In the genomic region with DNA sequence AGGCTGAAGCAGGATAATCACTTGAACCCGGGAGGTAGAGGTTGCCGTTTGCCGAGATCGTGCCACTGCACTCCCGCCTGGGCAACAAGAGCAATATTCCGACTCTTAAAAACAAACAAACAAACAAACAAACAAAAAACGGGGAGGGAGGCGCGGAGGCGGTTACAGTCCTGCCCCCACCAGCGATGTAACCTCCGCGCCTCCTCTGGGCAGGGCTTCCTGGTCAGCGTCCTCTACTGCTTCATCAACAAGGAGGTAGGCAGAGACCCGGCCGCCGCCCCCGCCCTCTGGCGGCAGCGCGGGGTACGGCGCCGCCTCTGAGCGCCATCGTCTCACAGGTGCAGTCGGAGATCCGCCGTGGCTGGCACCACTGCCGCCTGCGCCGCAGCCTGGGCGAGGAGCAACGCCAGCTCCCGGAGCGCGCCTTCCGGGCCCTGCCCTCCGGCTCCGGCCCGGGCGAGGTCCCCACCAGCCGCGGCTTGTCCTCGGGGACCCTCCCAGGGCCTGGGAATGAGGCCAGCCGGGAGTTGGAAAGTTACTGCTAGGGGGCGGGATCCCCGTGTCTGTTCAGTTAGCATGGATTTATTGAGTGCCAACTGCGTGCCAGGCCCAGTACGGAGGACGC, we compare ENCODE assay signal across 8 cellular contexts. TPM values are rescaled to one million over a fixed set of nuclear protein-coding genes. Genes with fewer than 3 reads are reported as not detected.
DNase-seq lines count a peak whose midpoint lies in the region; ATAC-seq and TF ChIP-seq lines count a peak whose summit lies in the region.

No MANE protein-coding gene starts in this region.

- dilution Hi-C loops in IMR-90 (cut with HindIII; ENCODE audit: low sequenced_read_pairs, unreplicated experiment), result no loop called here

- no peak overlapping the region for H3K23ac ChIP-seq in IMR-90 (ENCODE audit: low read depth, low read length)

- H2BK5ac ChIP-seq in IMR-90 (ENCODE audit: low read depth, low read length, poor library complexity, severe bottlenecking), result no peak overlapping the region

- H3K4me2 ChIP-seq in IMR-90 (ENCODE audit: low read depth, low read length) (peak overlapping the region; percentile 86), OCI-LY1 (ENCODE audit: low read length) (peak overlapping the region; percentile 76)

- H3K27me3 ChIP-seq in IMR-90 (ENCODE audit: control insufficient read depth, insufficient read depth, low read length), result peaks cover 11% of the 10 kb centered on the region
- H3K27me3 ChIP-seq in OCI-LY1 (ENCODE audit: insufficient read depth, low read length), result no peaks in the 10 kb centered on the region
- H3K27me3 ChIP-seq in mucosa of rectum (ENCODE audit: control insufficient read depth in 2 of 2, insufficient read depth in 2 of 2, low read length in 2 of 2), result peaks cover 0 to 8% of the 10 kb centered on the region in 2 donors

- H3K56ac ChIP-seq in IMR-90 (ENCODE audit: extremely low read depth, insufficient read depth, low read length), result no peak overlapping the region

- H2AFZ ChIP-seq in IMR-90 (replicated peaks; ENCODE audit: low read length, poor library complexity) (peak overlapping the region; percentile 95), OCI-LY1 (ENCODE audit: low read length) (no peak overlapping the region)

- H4K20me1 ChIP-seq in IMR-90 (ENCODE audit: insufficient read depth, low read length) (no peaks in the 10 kb centered on the region), OCI-LY1 (ENCODE audit: insufficient read depth, low read length) (no peaks in the 10 kb centered on the region)

- no peak overlapping the region for H2BK20ac ChIP-seq in IMR-90 (ENCODE audit: low read depth, low read length)

- H3K4me3 ChIP-seq in IMR-90 (ENCODE audit: insufficient read depth, low read depth, low read length) (peak overlapping the region; percentile 37), OCI-LY1 (ENCODE audit: low read depth, low read length, poor library complexity, severe bottlenecking) (peak overlapping the region; percentile 53), epithelial cell of proximal tubule (ENCODE audit: low read depth, low read length) (peak overlapping the region; percentile 54), mucosa of rectum (ENCODE audit: low read length in 2 of 2) (peak overlapping the region; percentile 43 to 63)

- no peak overlapping the region for H3K18ac ChIP-seq in IMR-90 (ENCODE audit: low read depth, low read length)

- no peak overlapping the region for H4K5ac ChIP-seq in IMR-90 (ENCODE audit: low read depth, low read length)

- peak; percentile 75 for TF ChIP-seq RAD21 in IMR-90 (IDR thresholded peaks at IDR 0.05; ENCODE audit: low read length)

- H3K79me1 ChIP-seq in IMR-90 (ENCODE audit: low read depth in 1 of 2, low read length in 2 of 2), result peaks cover 0 to 3% of the 10 kb centered on the region in 2 experiments; a peak in 1 of 4 replicates

- no peaks in the 10 kb centered on the region for H3F3A ChIP-seq in OCI-LY1 (ENCODE audit: insufficient read depth, low read length)

- H3K36me3 ChIP-seq in IMR-90 (ENCODE audit: control insufficient read depth, insufficient read depth, low read length) (peaks cover 20% of the 10 kb centered on the region), OCI-LY1 (ENCODE audit: insufficient read depth, low read length) (peaks cover 31% of the 10 kb centered on the region), mucosa of rectum (ENCODE audit: control insufficient read depth in 2 of 2, insufficient read depth in 2 of 2, low read length in 2 of 2) (peaks cover 0 to 16% of the 10 kb centered on the region in 2 donors)

- 0 out of 2 replicates have a peak overlapping the region, but pooled peaks have one; percentile 66 for H3K14ac ChIP-seq in IMR-90 (replicated peaks; ENCODE audit: low read depth, low read length)

- in situ Hi-C loops in IMR-90 (cut with MboI; ENCODE audit: low sequenced_read_pairs), result no loop called here

- H4K8ac ChIP-seq in IMR-90 (ENCODE audit: low read depth in 2 of 2, low read length in 2 of 2), result peak overlapping the region in 1 of 2 experiments; percentile 96; a peak in 2 of 4 replicates

- no peak overlapping the region for H2BK15ac ChIP-seq in IMR-90 (ENCODE audit: low read depth, low read length)

- H3K4me1 ChIP-seq in IMR-90 (ENCODE audit: control insufficient read depth, insufficient read depth, low read length), result peaks cover 6% of the 10 kb centered on the region; the same call in 1 of the 2 replicates
- peaks cover 29% of the 10 kb centered on the region for H3K4me1 ChIP-seq in OCI-LY1 (ENCODE audit: insufficient read depth, low read length, severe bottlenecking)
- peaks cover 13 to 15% of the 10 kb centered on the region in 2 donors for H3K4me1 ChIP-seq in mucosa of rectum (ENCODE audit: control insufficient read depth in 2 of 2, insufficient read depth in 2 of 2, low read length in 2 of 2)

- H3K9me2 ChIP-seq in OCI-LY1 (ENCODE audit: low read depth, low read length), result no peaks in the 10 kb centered on the region

- H3K9me3 ChIP-seq in IMR-90 (ENCODE audit: control insufficient read depth, insufficient read depth, low read length) (no peaks in the 10 kb centered on the region), OCI-LY1 (ENCODE audit: low read length) (no peaks in the 10 kb centered on the region), mucosa of rectum (ENCODE audit: control insufficient read depth in 2 of 2, low read length in 2 of 2) (no peaks in the 10 kb centered on the region)

- H3K9ac ChIP-seq in IMR-90 (ENCODE audit: low read depth, low read length) (peak overlapping the region; percentile 48), OCI-LY1 (ENCODE audit: low read length) (peak overlapping the region; percentile 54; the same call in 1 of the 2 replicates), mucosa of rectum (ENCODE audit: low read depth in 1 of 2, low read length in 2 of 2) (peak overlapping the region; percentile 47 to 70)

- peak overlapping the region; percentile 70 for H3K4ac ChIP-seq in IMR-90 (ENCODE audit: low read depth, low read length)

- H2AK5ac ChIP-seq in IMR-90 (ENCODE audit: low read depth, low read length), result no peak overlapping the region

- DNase-seq in IMR-90 (peak; percentile 69), epithelial cell of proximal tubule (ENCODE audit: low read depth) (no peak)
- peak; percentile 92 for DNase-seq in activated T-cell treated with anti-CD3 and anti-CD28 coated beads, Interleukin-2, amount 50 U/mL, for 1 hour
- peak; percentile 77 for DNase-seq in stimulated activated CD8-positive, alpha-beta memory T cell treated with anti-CD3 and anti-CD28 coated beads, Interleukin-4, amount 100 ng/mL, for 24 hours (ENCODE audit: low read depth)

- H3K9me1 ChIP-seq in IMR-90 (ENCODE audit: insufficient read depth, low read length), result no peaks in the 10 kb centered on the region

- no TSS peak for BruUV-seq in IMR-90 (replicated peaks; lab: Mats Ljungman, UMichigan)

- no peaks in the 10 kb centered on the region for H3K79me2 ChIP-seq in OCI-LY1 (ENCODE audit: insufficient read depth, low read length)

- H4K91ac ChIP-seq in IMR-90 (ENCODE audit: insufficient read depth, low read depth, low read length), result no peak overlapping the region

- ATAC-seq in GM19452 (IDR thresholded peaks at IDR 0.05; ENCODE audit: unreplicated experiment) (peak; percentile 62), IMR-90 (ENCODE audit: low read depth) (peak; percentile 95)

- no peak overlapping the region for H2BK120ac ChIP-seq in IMR-90 (ENCODE audit: low read depth, low read length)

- no peak for TF ChIP-seq POLR2A in IMR-90 (IDR thresholded peaks at IDR 0.05; ENCODE audit: low read depth, low read length)

- intact Hi-C loops in IMR-90 (cut with micrococcal nuclease), result loop anchor here (1.0 kb wide), 1 partner anchor 74 kb away; no protein-coding TSS in a partner anchor

- 1% methylated on average over 40 of the region's 51 CpGs; no CpG with 5 or more reads in 1 of the 2 experiments for WGBS in IMR-90 (ENCODE audit: extremely low coverage in 2 of 2, insufficient read length in 1 of 2), 2 experiments

- CTCF ChIA-PET in IMR-90 (lab: Yijun Ruan, JAX), result interaction anchor here (1.3 to 1.4 kb wide), 2 partner anchors 8 to 11 kb away, joined by 3 to 4 read pairs; a partner anchor contains a TSS

- peak overlapping the region; percentile 55 for H3K27ac ChIP-seq in C4-2B
- no peak overlapping the region for H3K27ac ChIP-seq in IMR-90 (ENCODE audit: insufficient read depth, low read length)
- H3K27ac ChIP-seq in OCI-LY1 (ENCODE audit: low read depth, low read length, poor library complexity, severe bottlenecking), result no peak overlapping the region
- peak overlapping the region; percentile 77 to 81 for H3K27ac ChIP-seq in mucosa of rectum (ENCODE audit: low read depth in 2 of 2, low read length in 2 of 2)

- H2AK9ac ChIP-seq in IMR-90 (replicated peaks; ENCODE audit: low read depth, low read length, poor library complexity), result no peak overlapping the region

- POLR2A ChIA-PET in IMR-90 (lab: Charles Lee; ENCODE audit: unreplicated experiment), result interaction anchor here (0.6 kb wide), 1 partner anchor 46 kb away, joined by 3 read pairs; no protein-coding TSS in a partner anchor

- peak; percentile 90 for TF ChIP-seq CTCF in C4-2B (conservative IDR thresholded peaks at IDR 0.05)
- peak; percentile 91 for TF ChIP-seq CTCF in IMR-90 (conservative IDR thresholded peaks at IDR 0.05; ENCODE audit: low read depth, low read length)
- peak; percentile 82 for TF ChIP-seq CTCF in OCI-LY1 (IDR thresholded peaks at IDR 0.05; ENCODE audit: low read length)
- TF ChIP-seq CTCF in epithelial cell of proximal tubule (conservative IDR thresholded peaks at IDR 0.05; ENCODE audit: low read depth, low read length), result peak; percentile 86

RNA-seq across cellular contexts. Expression of a gene that starts 10.2 kb away (rescaled TPM):
- total RNA-seq in IMR-90 (2012; rRNA removed) (877 and 974 TPM in 2 replicates), epithelial cell of proximal tubule (331 and 431 TPM in 2 replicates)
- polyA plus RNA-seq in IMR-90 (2012; rRNA removed), result 587 and 623 TPM in 2 replicates
- 388 and 831 TPM in 2 replicates for polyA plus RNA-seq in IMR-90 (2012; cell fraction: cytosol; rRNA removed)
- 88.5 and 316 TPM in 2 replicates for polyA plus RNA-seq in IMR-90 (2012; cell fraction: nucleus; rRNA removed; ENCODE audit: low replicate concordance)

RNA-seq across cellular contexts. Expression of a gene that starts 11.0 kb away (rescaled TPM):
- total RNA-seq in IMR-90 (2012; rRNA removed) (6.6 and 7.8 TPM in 2 replicates), epithelial cell of proximal tubule (19.3 and 25.2 TPM in 2 replicates)
- polyA plus RNA-seq in IMR-90 (2012; rRNA removed), result 11.5 and 12.1 TPM in 2 replicates
- 7.4 and 10.5 TPM in 2 replicates for polyA plus RNA-seq in IMR-90 (2012; cell fraction: cytosol; rRNA removed)
- 14.3 and 20.0 TPM in 2 replicates for polyA plus RNA-seq in IMR-90 (2012; cell fraction: nucleus; rRNA removed; ENCODE audit: low replicate concordance)

RNA-seq across cellular contexts. Expression of a gene that starts 13.5 kb away (rescaled TPM):
- total RNA-seq in IMR-90 (2012; rRNA removed) (0.18 and 0.28 TPM in 2 replicates), epithelial cell of proximal tubule (0.22 and 0.86 TPM in 2 replicates)
- 0.63 and 1.2 TPM in 2 replicates for polyA plus RNA-seq in IMR-90 (2012; rRNA removed)
- polyA plus RNA-seq in IMR-90 (2012; cell fraction: cytosol; rRNA removed), result 0.35 and 0.55 TPM in 2 replicates
- polyA plus RNA-seq in IMR-90 (2012; cell fraction: nucleus; rRNA removed; ENCODE audit: low replicate concordance), result 13.9 and 14.7 TPM in 2 replicates

RNA-seq across cellular contexts. Expression of a gene that starts 42.3 kb away (rescaled TPM):
- 11.1 and 11.8 TPM in 2 replicates for total RNA-seq in IMR-90 (2012; rRNA removed)
- polyA plus RNA-seq in IMR-90 (2012; rRNA removed), result 25.3 and 26.0 TPM in 2 replicates
- 16.1 and 17.7 TPM in 2 replicates for polyA plus RNA-seq in IMR-90 (2012; cell fraction: cytosol; rRNA removed)
- 126 and 168 TPM in 2 replicates for polyA plus RNA-seq in IMR-90 (2012; cell fraction: nucleus; rRNA removed; ENCODE audit: low replicate concordance)
- total RNA-seq in epithelial cell of proximal tubule, result 17.7 and 33.6 TPM in 2 replicates

RNA-seq across cellular contexts. Expression of a gene that starts 49.2 kb away (rescaled TPM):
- 2.2 and 3.0 TPM in 2 replicates for total RNA-seq in IMR-90 (2012; rRNA removed)
- polyA plus RNA-seq in IMR-90 (2012; rRNA removed), result 6.8 and 7.0 TPM in 2 replicates
- 4.4 and 7.9 TPM in 2 replicates for polyA plus RNA-seq in IMR-90 (2012; cell fraction: cytosol; rRNA removed)
- 15.3 and 29.9 TPM in 2 replicates for polyA plus RNA-seq in IMR-90 (2012; cell fraction: nucleus; rRNA removed; ENCODE audit: low replicate concordance)
- 6.6 and 11.5 TPM in 2 replicates for total RNA-seq in epithelial cell of proximal tubule

Comparison
In these comparisons a context has a peak if more than half of its experiments do, and no peak if none do; other contexts are left out.
1. H3K27ac ChIP-seq: peak in C4-2B (single experiment) and mucosa of rectum (2 of 2); none in IMR-90 (single experiment) and OCI-LY1 (single experiment).
2. Peak in every context shown above with its lines, with median percentiles within 50 percentile points of each other: CTCF ChIP-seq, H3K4me3 ChIP-seq and H3K9ac ChIP-seq.